ENCODE assay signal across 2 cellular contexts in genomic region chr1:1397839-1398523, GRCh38.
TF ChIP-seq lines count a peak whose summit lies in the region.

No MANE protein-coding gene starts in this region.

TF ChIP-seq in SK-N-SH, 30 proteins besides CTCF, POLR2A, EP300 and RAD21 (continued from another document):
- TF ChIP-seq USF1 (IDR thresholded peaks at IDR 0.05; ENCODE audit: borderline replicate concordance, low read depth): no peak
TF ChIP-seq in SK-N-SH: peak in this region for 0.

TF ChIP-seq in SK-N-SH treated with all-trans-retinoic acid at 6 μM for 48 hours, 23 proteins besides CTCF, POLR2A, EP300 and RAD21 (continued from another document):
- no peak for TF ChIP-seq ARNTL (CRISPR knock-in tag; IDR thresholded peaks at IDR 0.05; ENCODE audit: borderline replicate concordance, low read depth)
- TF ChIP-seq ZFP3 (CRISPR knock-in tag; IDR thresholded peaks at IDR 0.05): no peak
